In the genomic region with DNA sequence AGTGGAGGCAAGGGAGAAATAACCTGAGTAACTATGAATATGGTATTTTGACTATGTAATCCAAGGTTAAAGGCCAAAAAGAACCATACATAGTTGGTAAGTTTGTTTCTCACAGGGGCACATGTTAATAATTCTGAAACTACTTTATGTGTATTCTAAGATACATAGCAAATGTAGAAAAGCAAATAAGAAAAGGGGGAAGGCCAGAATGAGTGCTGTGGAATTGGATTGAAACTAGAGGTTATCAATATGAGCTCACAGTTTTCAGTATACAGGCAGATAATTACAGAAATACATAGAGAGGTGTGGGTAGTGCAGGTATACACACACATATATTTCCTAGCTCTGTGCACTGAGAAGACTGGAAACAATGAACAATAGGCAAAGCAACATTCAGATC, we compare ENCODE assay signal across 18 cellular contexts. TPM values are rescaled to one million over a fixed set of nuclear protein-coding genes. Genes with fewer than 3 reads are reported as not detected.
DNase-seq lines count a peak whose midpoint lies in the region; ATAC-seq, FAIRE-seq and TF ChIP-seq lines count a peak whose summit lies in the region.
"Had no signal": no experiment of that assay in that cellular context is flagged by ENCODE, and none has a peak within 500 bp of the region (broad histone marks: within the 10 kb centered on the region; RNA-seq: fewer than 3 reads in every experiment).

No MANE protein-coding gene starts in this region.

- no peaks in the 10 kb centered on the region for H3K27me3 Mint-ChIP-seq in activated CD4-positive, alpha-beta T cell treated with anti-CD3 and anti-CD28 coated beads, Interleukin-2, amount 10 ng/mL, durations not matched to agents 24 days and 14 days
- H3K27me3 Mint-ChIP-seq: CD4-positive, CD25-positive, alpha-beta regulatory T cell had no signal

- H3K9me3 Mint-ChIP-seq in activated CD4-positive, alpha-beta T cell treated with anti-CD3 and anti-CD28 coated beads, Interleukin-2, amount 10 ng/mL, durations not matched to agents 24 days and 14 days = peaks cover 8% of the 10 kb centered on the region
- no peaks in the 10 kb centered on the region for H3K9me3 Mint-ChIP-seq in stimulated activated effector memory CD8-positive, alpha-beta T cell treated with anti-CD3 and anti-CD28 coated beads, Interleukin-12 subunit alpha, Interleukin-12 subunit beta, amount 100 ng/mL, for 72 hours

- intact Hi-C loops in activated CD4-positive, alpha-beta T cell treated with anti-CD3 and anti-CD28 coated beads, Interleukin-2, amount 10 ng/mL, durations not matched to agents 24 days and 14 days (cut with micrococcal nuclease) = loop anchor here (1.0 to 5.0 kb wide), 5 partner anchors 13 to 623 kb away; a partner anchor contains a TSS

- peak overlapping the region; percentile 16 for H3K27ac Mint-ChIP-seq in activated CD4-positive, alpha-beta T cell treated with anti-CD3 and anti-CD28 coated beads, Interleukin-2, amount 10 ng/mL, durations not matched to agents 24 days and 14 days
- no peak overlapping the region for H3K27ac Mint-ChIP-seq in stimulated activated effector memory CD8-positive, alpha-beta T cell treated with anti-CD3 and anti-CD28 coated beads, Interleukin-12 subunit alpha, Interleukin-12 subunit beta, amount 100 ng/mL, for 72 hours
- H3K27ac Mint-ChIP-seq: CD4-positive, CD25-positive, alpha-beta regulatory T cell had no signal

- FAIRE-seq in GM12892 (lab: Jason Lieb, UNC) = no peak
- FAIRE-seq: colon, GM18507 had no signal

- H3K4me1 Mint-ChIP-seq in activated CD4-positive, alpha-beta T cell treated with anti-CD3 and anti-CD28 coated beads, Interleukin-2, amount 10 ng/mL, durations not matched to agents 24 days and 14 days = peaks cover 16% of the 10 kb centered on the region
- peaks cover 16% of the 10 kb centered on the region for H3K4me1 Mint-ChIP-seq in stimulated activated effector memory CD8-positive, alpha-beta T cell treated with anti-CD3 and anti-CD28 coated beads, Interleukin-12 subunit alpha, Interleukin-12 subunit beta, amount 100 ng/mL, for 72 hours

- H3K4me3 Mint-ChIP-seq in activated CD4-positive, alpha-beta T cell treated with anti-CD3 and anti-CD28 coated beads, Interleukin-2, amount 10 ng/mL, durations not matched to agents 24 days and 14 days = no peak overlapping the region
- H3K4me3 Mint-ChIP-seq in stimulated activated effector memory CD8-positive, alpha-beta T cell treated with anti-CD3 and anti-CD28 coated beads, Interleukin-12 subunit alpha, Interleukin-12 subunit beta, amount 100 ng/mL, for 72 hours = no peak overlapping the region

- no peak for TF ChIP-seq POLR2A in GM12892 (IDR thresholded peaks at IDR 0.05; ENCODE audit: low read depth, low read length)

- ATAC-seq in GM19452 (IDR thresholded peaks at IDR 0.05; ENCODE audit: unreplicated experiment) = peak; percentile 46
- ATAC-seq in HG02884 (IDR thresholded peaks at IDR 0.05; ENCODE audit: unreplicated experiment) = peak; percentile 82
- peak; percentile 94 for ATAC-seq in stimulated activated effector memory CD8-positive, alpha-beta T cell treated with anti-CD3 and anti-CD28 coated beads, Interleukin-12 subunit alpha, Interleukin-12 subunit beta, amount 100 ng/mL, for 72 hours
- ATAC-seq: PC-3, upper lobe of right lung had no signal

- peaks cover 13% of the 10 kb centered on the region for H3K36me3 Mint-ChIP-seq in activated CD4-positive, alpha-beta T cell treated with anti-CD3 and anti-CD28 coated beads, Interleukin-2, amount 10 ng/mL, durations not matched to agents 24 days and 14 days (ENCODE audit: low read depth)
- no peaks in the 10 kb centered on the region for H3K36me3 Mint-ChIP-seq in stimulated activated effector memory CD8-positive, alpha-beta T cell treated with anti-CD3 and anti-CD28 coated beads, Interleukin-12 subunit alpha, Interleukin-12 subunit beta, amount 100 ng/mL, for 72 hours

- DNase-seq in activated CD4-positive, alpha-beta T cell treated with anti-CD3 and anti-CD28 coated beads, Interleukin-2, amount 10 ng/mL, durations not matched to agents 24 days and 14 days = no peak
- no peak for DNase-seq in activated CD4-positive, alpha-beta T cell treated with anti-CD3 and anti-CD28 coated beads for 1 hour
- DNase-seq in stimulated activated effector memory CD8-positive, alpha-beta T cell treated with anti-CD3 and anti-CD28 coated beads, Interleukin-12 subunit alpha, Interleukin-12 subunit beta, amount 100 ng/mL, for 72 hours (ENCODE audit: low spot score in 2 of 2) = no peak
- DNase-seq in NCI-H510A (lab: John Stamatoyannopoulos, UW) = no peak
- no peak for DNase-seq in SHP77 treated with DMSO at 0.1 percent for 48 hours (lab: John Stamatoyannopoulos, UW)
- DNase-seq in GM12892 (ENCODE audit: insufficient read length) = no peak
- DNase-seq: amniotic stem cell; CD4-positive, CD25-positive, alpha-beta regulatory T cell; islet precursor cell; MG63; NCI-H2029; NCI-H526 treated with DMSO at 0.1 percent for 48 hours; PC-3; upper lobe of right lung had no signal

RNA-seq across cellular contexts. Expression of a gene that starts 13.7 kb away (rescaled TPM):
- total RNA-seq in activated CD4-positive, alpha-beta T cell treated with anti-CD3 and anti-CD28 coated beads, Interleukin-2, amount 10 ng/mL, durations not matched to agents 24 days and 14 days = 34.7 and 37.6 TPM in 2 replicates
- 19.4 TPM for polyA plus RNA-seq in GM12892 (2012; ENCODE audit: missing spikeins)
